ENCODE assay signal across 33 cellular contexts in genomic region chr3:42844815-42845214, GRCh38. TPM values are rescaled to one million over a fixed set of nuclear protein-coding genes. Genes with fewer than 3 reads are reported as not detected.
A peak's percentile ranks its signal among the peaks of the same experiment; 100 is the strongest.
DNase-seq lines count a peak whose midpoint lies in the region; ATAC-seq and TF ChIP-seq lines count a peak whose summit lies in the region.
"Had no signal": no experiment of that assay in that cellular context is flagged by ENCODE, and none has a peak within 500 bp of the region (broad histone marks: within the 10 kb centered on the region; RNA-seq: fewer than 3 reads in every experiment).

No MANE protein-coding gene starts in this region.

- peaks cover 5% of the 10 kb centered on the region for H3K4me1 Mint-ChIP-seq in osteocyte (ENCODE audit: unreplicated experiment)
- peaks cover 15% of the 10 kb centered on the region for H3K4me1 Mint-ChIP-seq in activated CD8-positive, alpha-beta T cell treated with anti-CD3 and anti-CD28 coated beads for 36 hours (ENCODE audit: low read depth)

- H3K27ac ChIP-seq in adrenal gland (peak overlapping the region in 3 of 5 donors; percentile 49 to 92 (median 74)), esophagus muscularis mucosa (replicated peaks in 1 of 4) (peak overlapping the region; percentile 67 to 82 (median 75)), tibial nerve (peak overlapping the region; percentile 71 to 89 (median 80))
- H3K27ac ChIP-seq: brain microvascular endothelial cell, C4-2B had no signal

- H3K9me3 ChIP-seq in adrenal gland (replicated peaks in 1 of 3) (no peaks in the 10 kb centered on the region), esophagus muscularis mucosa (no peaks in the 10 kb centered on the region), tibial nerve (no peaks in the 10 kb centered on the region)
- H3K9me3 ChIP-seq: prostate gland had no signal

- no peak overlapping the region for H3K4me3 Mint-ChIP-seq in osteocyte (ENCODE audit: unreplicated experiment)
- H3K4me3 Mint-ChIP-seq in activated CD8-positive, alpha-beta T cell treated with anti-CD3 and anti-CD28 coated beads for 36 hours = no peak overlapping the region
- H3K4me3 Mint-ChIP-seq: activated naive CD4-positive, alpha-beta T cell treated with anti-CD3 and anti-CD28 coated beads for 36 hours; mesothelial cell of epicardium; naive thymus-derived CD4-positive, alpha-beta T cell; T-helper 17 cell had no signal

- CTCF ChIA-PET in activated CD8-positive, alpha-beta T cell treated with anti-CD3 and anti-CD28 coated beads for 36 hours (lab: Charles Lee) = no interaction called here

- no peak for DNase-seq in adrenal gland
- DNase-seq in esophagus muscularis mucosa (ENCODE audit: extremely low spot score) = no peak
- peak; percentile 65 for DNase-seq in osteocyte (ENCODE audit: extremely low spot score, unreplicated experiment)
- no peak for DNase-seq in tibial nerve (ENCODE audit: low spot score in 2 of 2)
- DNase-seq in activated CD8-positive, alpha-beta T cell treated with anti-CD3 and anti-CD28 coated beads for 36 hours = no peak
- no peak for DNase-seq in G401 (ENCODE audit: low spot score)
- DNase-seq in activated CD8-positive, alpha-beta memory T cell treated with anti-CD3 and anti-CD28 coated beads, Interleukin-2, amount 50 U/mL, for 48 hours = no peak
- DNase-seq: activated CD4-positive, alpha-beta T cell treated with anti-CD3 and anti-CD28 coated beads, Interleukin-2, amount 50 U/mL, for 4 hours; activated CD8-positive, alpha-beta memory T cell treated with anti-CD3 and anti-CD28 coated beads, Interleukin-2, amount 50 U/mL, for 4 hours; activated naive CD4-positive, alpha-beta T cell treated with anti-CD3 and anti-CD28 coated beads for 36 hours; brain microvascular endothelial cell; COR-L47; DMS53; glutamatergic neuron; Karpas-422; left ventricle myocardium superior; naive thymus-derived CD4-positive, alpha-beta T cell; NCI-H1436; NCI-H226; NCI-H526 treated with DMSO at 0.1 percent for 48 hours; stimulated activated CD4-positive, alpha-beta T cell treated with anti-CD3 and anti-CD28 coated beads, Interleukin-15, amount 100 ng/mL, for 24 hours; stimulated activated CD4-positive, alpha-beta T cell treated with anti-CD3 and anti-CD28 coated beads, Interleukin-4, amount 100 ng/mL, for 4 hours; T-helper 17 cell had no signal

- no peaks in the 10 kb centered on the region for H3K9me3 Mint-ChIP-seq in osteocyte (ENCODE audit: unreplicated experiment)
- H3K9me3 Mint-ChIP-seq in activated CD8-positive, alpha-beta T cell treated with anti-CD3 and anti-CD28 coated beads for 36 hours = no peaks in the 10 kb centered on the region
- H3K9me3 Mint-ChIP-seq: activated naive CD4-positive, alpha-beta T cell treated with anti-CD3 and anti-CD28 coated beads for 36 hours; mesothelial cell of epicardium; naive thymus-derived CD4-positive, alpha-beta T cell had no signal

- H3K4me1 ChIP-seq in adrenal gland (replicated peaks in 1 of 2) (peaks cover 7 to 34% of the 10 kb centered on the region in 2 donors), esophagus muscularis mucosa (peaks cover 22 to 81% (median 74%) of the 10 kb centered on the region in 4 donors), tibial nerve (peaks cover 0 to 64% (median 25%) of the 10 kb centered on the region in 4 donors)
- H3K4me1 ChIP-seq: prostate gland had no signal

- H3K27me3 Mint-ChIP-seq in osteocyte (ENCODE audit: unreplicated experiment) = peaks cover 21% of the 10 kb centered on the region
- H3K27me3 Mint-ChIP-seq in activated CD8-positive, alpha-beta T cell treated with anti-CD3 and anti-CD28 coated beads for 36 hours = no peaks in the 10 kb centered on the region
- H3K27me3 Mint-ChIP-seq: naive thymus-derived CD4-positive, alpha-beta T cell had no signal

- TF ChIP-seq CTCF in adrenal gland (IDR thresholded peaks at IDR 0.05) (no peak), esophagus muscularis mucosa (IDR thresholded peaks at IDR 0.05) (no peak), osteocyte (IDR thresholded peaks at IDR 0.05) (no peak), tibial nerve (IDR thresholded peaks at IDR 0.05) (no peak)
- TF ChIP-seq CTCF in activated CD8-positive, alpha-beta T cell treated with anti-CD3 and anti-CD28 coated beads for 36 hours (IDR thresholded peaks at IDR 0.05) = no peak

- no peak for TF ChIP-seq POLR2A in adrenal gland (IDR thresholded peaks at IDR 0.05)
- TF ChIP-seq POLR2A in esophagus muscularis mucosa (IDR thresholded peaks at IDR 0.05; ENCODE audit: low read depth) = no peak
- TF ChIP-seq POLR2A in tibial nerve (IDR thresholded peaks at IDR 0.05) = no peak

- TF ChIP-seq EP300 in esophagus muscularis mucosa (IDR thresholded peaks at IDR 0.05) (no peak), tibial nerve (IDR thresholded peaks at IDR 0.05) (no peak)

- no peak overlapping the region for H3K27ac Mint-ChIP-seq in osteocyte (ENCODE audit: unreplicated experiment)
- H3K27ac Mint-ChIP-seq in activated CD8-positive, alpha-beta T cell treated with anti-CD3 and anti-CD28 coated beads for 36 hours = no peak overlapping the region
- H3K27ac Mint-ChIP-seq: activated naive CD4-positive, alpha-beta T cell treated with anti-CD3 and anti-CD28 coated beads for 36 hours; mesothelial cell of epicardium; naive thymus-derived CD4-positive, alpha-beta T cell; T-helper 17 cell had no signal

- WGBS in adrenal gland, 4 donors = 82 to 100% (median 89%) methylated on average over 4 of the region's 4 CpGs
- whole genome bisulfite sequencing in esophagus muscularis mucosa = 66% methylated on average over 4 of the region's 4 CpGs
- 82 to 90% methylated on average over 4 of the region's 4 CpGs for WGBS in tibial nerve, 2 donors

- ATAC-seq in activated CD8-positive, alpha-beta T cell treated with anti-CD3 and anti-CD28 coated beads for 36 hours = no peak
- ATAC-seq: activated CD4-positive, CD25-positive, alpha-beta regulatory T cell treated with anti-CD3 and anti-CD28 coated beads, Interleukin-2, amount 50 U/mL, for 24 hours; HCT116; left ventricle myocardium superior; naive thymus-derived CD4-positive, alpha-beta T cell; Right ventricle myocardium inferior; SK-N-SH treated with all-trans-retinoic acid at 6 μM for 48 hours; T-helper 17 cell had no signal

- intact Hi-C loops in adrenal gland (cut with DNase I) = no loop called here
- intact Hi-C loops in esophagus muscularis mucosa (cut with DNase I) = no loop called here
- intact Hi-C loops in activated CD8-positive, alpha-beta T cell treated with anti-CD3 and anti-CD28 coated beads for 36 hours (cut with micrococcal nuclease) = no loop called here

- no peaks in the 10 kb centered on the region for H3K36me3 Mint-ChIP-seq in osteocyte (ENCODE audit: unreplicated experiment)
- no peaks in the 10 kb centered on the region for H3K36me3 Mint-ChIP-seq in activated CD8-positive, alpha-beta T cell treated with anti-CD3 and anti-CD28 coated beads for 36 hours (ENCODE audit: low read depth)
- H3K36me3 Mint-ChIP-seq: mesothelial cell of epicardium; naive thymus-derived CD4-positive, alpha-beta T cell had no signal

- POLR2A ChIA-PET in activated CD8-positive, alpha-beta T cell treated with anti-CD3 and anti-CD28 coated beads for 36 hours (lab: Charles Lee) = no interaction called here

- H3K4me3 ChIP-seq in adrenal gland (no peak overlapping the region), esophagus muscularis mucosa (no peak overlapping the region), tibial nerve (no peak overlapping the region)
- H3K4me3 ChIP-seq: prostate gland had no signal

- in situ Hi-C loops in G401 (cut with HindIII; ENCODE audit: low sequenced_read_pairs) = no loop called here

- no peaks in the 10 kb centered on the region for H3K27me3 ChIP-seq in adrenal gland
- no peaks in the 10 kb centered on the region for H3K27me3 ChIP-seq in esophagus muscularis mucosa
- no peaks in the 10 kb centered on the region for H3K27me3 ChIP-seq in tibial nerve
- H3K27me3 ChIP-seq: brain microvascular endothelial cell had no signal

- H3K36me3 ChIP-seq in adrenal gland (replicated peaks in 1 of 2) = no peaks in the 10 kb centered on the region
- no peaks in the 10 kb centered on the region for H3K36me3 ChIP-seq in esophagus muscularis mucosa
- no peaks in the 10 kb centered on the region for H3K36me3 ChIP-seq in tibial nerve
- H3K36me3 ChIP-seq: brain microvascular endothelial cell, prostate gland had no signal

RNA-seq across cellular contexts. Expression of gene CYP8B1, which starts 30.9 kb away (rescaled TPM):
- total RNA-seq in adrenal gland = under 1 TPM in 2 of 8 donors, not detected in 6; 0.04 to 0.08 TPM
- under 1 TPM in 1 of 3 donors, not detected in 2; 0.07 TPM for polyA plus RNA-seq in adrenal gland
- total RNA-seq in esophagus muscularis mucosa = not detected
- total RNA-seq in osteocyte = not detected in 2 replicates
- not detected for total RNA-seq in tibial nerve
- total RNA-seq in activated CD8-positive, alpha-beta T cell treated with anti-CD3 and anti-CD28 coated beads for 36 hours = not detected
- total RNA-seq in G401 (2014; rRNA removed; shearing (Covaris generic)) = not detected in 2 replicates
- total RNA-seq: activated naive CD4-positive, alpha-beta T cell treated with anti-CD3 and anti-CD28 coated beads for 36 hours; cerebellum; endothelial cell of umbilical vein; left ventricle myocardium superior; mesothelial cell of epicardium; naive thymus-derived CD4-positive, alpha-beta T cell; prostate gland; Right ventricle myocardium inferior; T-helper 17 cell had no signal
- polyA plus RNA-seq: AG04450; endothelial cell of umbilical vein; naive thymus-derived CD4-positive, alpha-beta T cell had no signal

RNA-seq across cellular contexts. Expression of gene ACKR2, which starts 35.6 kb away (rescaled TPM):
- total RNA-seq in adrenal gland = 10 to 100 TPM in 1 of 8 donors, 1 to 10 TPM in 7; 2.6 to 19.9 (median 4.4) TPM
- 1 to 10 TPM; 1.1 to 2.0 (median 1.7) TPM for polyA plus RNA-seq in adrenal gland
- 10 to 100 TPM in 1 of 4 donors, 1 to 10 TPM in 3; 2.5 to 15.9 (median 7.6) TPM for total RNA-seq in esophagus muscularis mucosa
- total RNA-seq in osteocyte = 0.19 and 0.24 TPM in 2 replicates
- total RNA-seq in tibial nerve = 10 to 100 TPM; 25.2 to 59.0 (median 38.6) TPM
- 1 to 10 TPM; 1.2 to 1.4 TPM for total RNA-seq in activated CD8-positive, alpha-beta T cell treated with anti-CD3 and anti-CD28 coated beads for 36 hours
- not detected in 2 replicates for total RNA-seq in G401 (2014; rRNA removed; shearing (Covaris generic))
- total RNA-seq: cerebellum, endothelial cell of umbilical vein had no signal
- polyA plus RNA-seq: naive thymus-derived CD4-positive, alpha-beta T cell had no signal

RNA-seq across cellular contexts. Expression of gene HIGD1A, which starts 40.5 kb away (rescaled TPM):
- 100 to 1,000 TPM in 6 of 8 donors, 10 to 100 TPM in 2; 62.4 to 238 (median 116) TPM for total RNA-seq in adrenal gland
- 100 to 1,000 TPM in 2 of 3 donors, 10 to 100 TPM in 1; 71.7 to 324 (median 121) TPM for polyA plus RNA-seq in adrenal gland
- total RNA-seq in esophagus muscularis mucosa = 100 to 1,000 TPM; 161 to 407 (median 272) TPM
- 63.8 and 66.1 TPM in 2 replicates for total RNA-seq in osteocyte
- 100 to 1,000 TPM; 155 to 204 (median 186) TPM for total RNA-seq in tibial nerve
- total RNA-seq in activated CD8-positive, alpha-beta T cell treated with anti-CD3 and anti-CD28 coated beads for 36 hours = 10 to 100 TPM; 58.4 to 60.5 TPM
- 239 and 240 TPM in 2 replicates for total RNA-seq in G401 (2014; rRNA removed; shearing (Covaris generic))
